22 cellular contexts compared by ENCODE assay signal in the genomic region with DNA sequence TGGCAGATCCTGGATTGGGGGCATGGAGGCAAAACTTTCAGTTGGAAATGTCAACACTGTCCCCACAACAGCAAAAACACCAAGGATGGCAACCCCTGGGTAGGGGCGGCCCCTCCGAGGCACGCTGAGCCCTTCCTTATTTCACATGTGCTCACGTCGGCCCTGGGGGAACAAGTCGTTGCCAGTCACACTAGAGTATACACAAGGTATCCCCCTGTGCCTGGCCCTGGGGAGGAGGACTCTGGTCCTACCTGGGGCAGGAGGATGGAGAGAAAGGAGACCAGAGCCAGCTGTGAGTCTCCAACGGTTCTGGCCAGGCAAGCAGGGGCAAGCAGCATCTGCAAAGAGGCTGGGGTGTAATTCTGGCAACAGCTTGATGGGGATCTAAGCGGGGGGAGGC.
"Had no signal": no experiment of that assay in that cellular context is flagged by ENCODE, and none has a peak within 500 bp of the region (broad histone marks: within the 10 kb centered on the region; RNA-seq: fewer than 3 reads in every experiment).

No MANE protein-coding gene starts in this region.

- H3K4me1 Mint-ChIP-seq: endodermal cell, mesothelial cell of epicardium had no signal

- H3K4me1 ChIP-seq: colonic mucosa, esophagus squamous epithelium, gastrocnemius medialis, heart right ventricle, left ventricle myocardium inferior, lower lobe of right lung had no signal

- H3K4me3 ChIP-seq: colonic mucosa, esophagus squamous epithelium, gastrocnemius medialis, heart right ventricle, left ventricle myocardium inferior, lower lobe of right lung had no signal

- H3K4me3 Mint-ChIP-seq: dendritic cell treated with granulocyte-macrophage colony-stimulating factor and Interleukin-4, amounts not matched to agents 40 ng/mL and 50 ng/mL, for 4 days; endodermal cell; mesothelial cell of epicardium had no signal

- H3K36me3 ChIP-seq: colonic mucosa, esophagus squamous epithelium, gastrocnemius medialis, heart right ventricle, left ventricle myocardium inferior, lower lobe of right lung had no signal

- H3K27ac ChIP-seq: colonic mucosa, epithelial cell of prostate, esophagus squamous epithelium, gastrocnemius medialis, heart right ventricle, left ventricle myocardium inferior, lower lobe of right lung had no signal

- H3K27me3 Mint-ChIP-seq: dendritic cell treated with granulocyte-macrophage colony-stimulating factor and Interleukin-4, amounts not matched to agents 40 ng/mL and 50 ng/mL, for 4 days; effector memory CD8-positive, alpha-beta T cell had no signal

- DNase-seq: colonic mucosa; cortex of kidney; effector CD8-positive, alpha-beta T cell; effector memory CD8-positive, alpha-beta T cell; endodermal cell; erythroblast; esophagus squamous epithelium; foreskin fibroblast; foreskin melanocyte; gastrocnemius medialis; glutamatergic neuron; head of caudate nucleus; heart right ventricle; hippocampal formation; kidney glomerular epithelial cell; left colon; left ventricle myocardium inferior; lower lobe of right lung; mesenchymal stem cell had no signal

- H3K27me3 ChIP-seq: colonic mucosa, esophagus squamous epithelium, gastrocnemius medialis had no signal

- H3K9me3 ChIP-seq: colonic mucosa, esophagus squamous epithelium, gastrocnemius medialis, left ventricle myocardium inferior, lower lobe of right lung had no signal

- H3K27ac Mint-ChIP-seq: dendritic cell treated with granulocyte-macrophage colony-stimulating factor and Interleukin-4, amounts not matched to agents 40 ng/mL and 50 ng/mL, for 4 days; effector memory CD8-positive, alpha-beta T cell; endodermal cell; mesothelial cell of epicardium had no signal
